ENCODE assay signal across 8 cellular contexts in the genomic region with DNA sequence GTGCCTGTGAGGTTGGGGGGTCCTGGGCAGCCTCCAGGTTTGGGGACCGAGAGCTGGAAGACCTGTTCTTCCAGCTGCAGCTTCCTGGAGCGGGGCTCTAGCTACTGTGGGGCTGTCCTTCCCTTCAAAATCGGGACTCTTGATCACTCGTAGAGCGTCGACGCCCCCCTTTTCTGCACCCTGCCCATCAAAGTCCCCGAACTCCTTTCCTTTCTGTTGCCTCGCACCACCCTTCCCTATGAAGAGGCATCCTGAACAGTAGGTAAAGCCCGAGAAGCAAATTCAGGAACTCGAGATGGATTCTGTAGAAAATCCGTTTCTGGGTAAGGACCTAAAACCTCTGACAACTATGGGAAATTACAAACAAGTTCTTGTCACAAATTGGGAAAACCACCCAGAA.
DNase-seq lines count a peak whose midpoint lies in the region; ATAC-seq and TF ChIP-seq lines count a peak whose summit lies in the region.

No MANE protein-coding gene starts in this region.

- H3K4me1 ChIP-seq in DOHH2 (ENCODE audit: control insufficient read depth, low read length) (peaks cover 19% of the 10 kb centered on the region), parathyroid adenoma (no peaks in the 10 kb centered on the region)

- H3K27me3 ChIP-seq in DOHH2 (ENCODE audit: control insufficient read depth, low read length) (no peaks in the 10 kb centered on the region), parathyroid adenoma (ENCODE audit: control insufficient read depth, insufficient read depth, low read length) (no peaks in the 10 kb centered on the region)

- H2AFZ ChIP-seq in parathyroid adenoma, result peak overlapping the region; percentile 76

- H3K79me2 ChIP-seq in DOHH2 (ENCODE audit: control insufficient read depth, low read length), result peaks cover 37% of the 10 kb centered on the region
- H3K79me2 ChIP-seq in parathyroid adenoma, result no peaks in the 10 kb centered on the region

- H3K4me2 ChIP-seq in DOHH2 (ENCODE audit: low read length) (peak overlapping the region; percentile 94), parathyroid adenoma (ENCODE audit: low read length) (peak overlapping the region; percentile 96)

- H3K9ac ChIP-seq in SK-N-MC (ENCODE audit: insufficient read length) (peak overlapping the region; percentile 88), parathyroid adenoma (peak overlapping the region; percentile 30)

- H3K36me3 ChIP-seq in DOHH2 (ENCODE audit: control insufficient read depth, low read length), result no peaks in the 10 kb centered on the region
- no peaks in the 10 kb centered on the region for H3K36me3 ChIP-seq in SK-N-MC (ENCODE audit: insufficient read depth, low read length)
- no peaks in the 10 kb centered on the region for H3K36me3 ChIP-seq in parathyroid adenoma (ENCODE audit: control insufficient read depth, insufficient read depth, low read length)

- DNase-seq in SK-N-MC (ENCODE audit: low read depth, low spot score) (no peak), fibroblast of pulmonary artery (ENCODE audit: low read depth) (peak; percentile 5), NK-92 (lab: John Stamatoyannopoulos, UW; ENCODE audit: unreplicated experiment) (no peak), NCI-H774 (lab: John Stamatoyannopoulos, UW) (no peak), NCI-H748 (lab: John Stamatoyannopoulos, UW; ENCODE audit: unreplicated experiment) (no peak)

- H3K9me2 ChIP-seq in DOHH2 (replicated peaks; ENCODE audit: control insufficient read depth, low read length), result no peaks in the 10 kb centered on the region

- ATAC-seq in GM18502 (IDR thresholded peaks at IDR 0.05; ENCODE audit: poor library complexity, unreplicated experiment), result no peak

- H3K27ac ChIP-seq in DOHH2 (ENCODE audit: low read depth, low read length) (peak overlapping the region; percentile 36), SK-N-MC (no peak overlapping the region), parathyroid adenoma (peak overlapping the region; percentile 78)

- H3K9me3 ChIP-seq in DOHH2 (ENCODE audit: control insufficient read depth, insufficient read depth, low read length) (no peaks in the 10 kb centered on the region), SK-N-MC (ENCODE audit: low read depth, low read length) (no peaks in the 10 kb centered on the region), parathyroid adenoma (ENCODE audit: control insufficient read depth, low read length) (no peaks in the 10 kb centered on the region)

- no peak for TF ChIP-seq CTCF in DOHH2 (IDR thresholded peaks at IDR 0.05; ENCODE audit: low read depth, low read length, poor library complexity, severe bottlenecking)
- no peak for TF ChIP-seq CTCF in fibroblast of pulmonary artery (IDR thresholded peaks at IDR 0.05; ENCODE audit: low read length, missing control alignments)
- no peak for TF ChIP-seq CTCF in parathyroid adenoma (IDR thresholded peaks at IDR 0.05)

- peak overlapping the region; percentile 93 for H3K4me3 ChIP-seq in DOHH2 (ENCODE audit: low read length)
- peak overlapping the region; percentile 100 for H3K4me3 ChIP-seq in SK-N-MC
- H3K4me3 ChIP-seq in fibroblast of pulmonary artery (replicated peaks; ENCODE audit: low read depth, low read length), result peak overlapping the region; percentile 97
- H3K4me3 ChIP-seq in parathyroid adenoma (ENCODE audit: low read depth, low read length), result peak overlapping the region; percentile 94

- no peaks in the 10 kb centered on the region for H4K20me1 ChIP-seq in DOHH2 (ENCODE audit: control insufficient read depth, insufficient read depth, low read depth, low read length)

- H3F3A ChIP-seq in DOHH2 (ENCODE audit: control insufficient read depth, insufficient read depth), result peaks cover 6% of the 10 kb centered on the region; the same call in 1 of the 2 replicates
